23 cellular contexts compared by ENCODE assay signal in the genomic region with DNA sequence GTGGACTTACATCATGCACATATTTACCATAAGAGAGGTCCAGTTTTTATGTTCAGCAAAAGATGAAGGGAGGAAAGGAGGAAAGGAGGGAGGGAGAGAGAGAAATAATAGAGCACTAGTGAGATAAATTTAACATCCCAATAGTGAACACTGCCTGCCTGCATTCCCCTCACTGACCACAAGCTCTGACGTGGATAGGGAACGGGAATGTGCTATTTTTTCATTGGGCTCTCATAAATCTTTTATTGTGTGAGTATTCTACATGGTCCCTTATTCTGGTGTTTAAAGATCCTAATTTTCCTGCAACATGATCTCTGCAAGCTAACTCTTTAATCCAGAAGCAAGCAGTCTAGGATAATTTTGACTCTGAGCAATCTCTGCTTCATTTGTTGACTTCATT.
DNase-seq lines count a peak whose midpoint lies in the region; ATAC-seq and TF ChIP-seq lines count a peak whose summit lies in the region.
"Had no signal": no experiment of that assay in that cellular context is flagged by ENCODE, and none has a peak within 500 bp of the region (broad histone marks: within the 10 kb centered on the region; RNA-seq: fewer than 3 reads in every experiment).

No MANE protein-coding gene starts in this region.

- no peak for TF ChIP-seq POLR2A in prostate gland (IDR thresholded peaks at IDR 0.05)

- H3K36me3 ChIP-seq in prostate gland = no peaks in the 10 kb centered on the region
- peaks cover 0 to 80% (median 3%) of the 10 kb centered on the region in 3 experiments for H3K36me3 ChIP-seq in naive thymus-derived CD4-positive, alpha-beta T cell (ENCODE audit: control insufficient read depth in 2 of 3, insufficient read depth in 3 of 3, low read length in 3 of 3)

- H3K9me3 Mint-ChIP-seq in naive thymus-derived CD4-positive, alpha-beta T cell = peaks cover 0 to 1% (median 0%) of the 10 kb centered on the region in 11 donors
- H3K9me3 Mint-ChIP-seq: activated naive CD8-positive, alpha-beta T cell treated with anti-CD3 and anti-CD28 coated beads, Interleukin-2, amount 50 U/mL, for 24 hours; T-cell had no signal

- in situ Hi-C loops in SK-MEL-5 (cut with HindIII; ENCODE audit: low pct_unique_long_range_greater_than_20kb, low sequenced_read_pairs) = no loop called here

- intact Hi-C loops in prostate gland (cut with DNase I) = loop anchor here (10.0 kb wide), 1 partner anchor 210 kb away; a partner anchor contains a TSS
- intact Hi-C loops in naive thymus-derived CD4-positive, alpha-beta T cell (cut with micrococcal nuclease) = no loop called here

- no peaks in the 10 kb centered on the region for H3K27me3 Mint-ChIP-seq in naive thymus-derived CD4-positive, alpha-beta T cell
- H3K27me3 Mint-ChIP-seq: activated naive CD8-positive, alpha-beta T cell treated with anti-CD3 and anti-CD28 coated beads, Interleukin-2, amount 50 U/mL, for 24 hours; T-cell had no signal

- DNase-seq in GM04504 (ENCODE audit: low read depth) (peak; percentile 57), SK-MEL-5 (ENCODE audit: low read depth, low spot score) (peak; percentile 37), epithelial cell of esophagus (ENCODE audit: low read depth) (no peak), prostate gland (ENCODE audit: low spot score) (peak; percentile 12), C1 segment of cervical spinal cord (lab: John Stamatoyannopoulos, UW) (no peak)
- DNase-seq in naive thymus-derived CD4-positive, alpha-beta T cell = no peak
- DNase-seq: activated CD4-positive, alpha-beta T cell treated with anti-CD3 and anti-CD28 coated beads for 4 hours; activated CD8-positive, alpha-beta memory T cell treated with anti-CD3 and anti-CD28 coated beads, Interleukin-2, amount 50 U/mL, for 4 hours; activated effector memory CD4-positive, alpha-beta T cell treated with Interleukin-2 at 50 U/mL for 16 hours; activated naive CD8-positive, alpha-beta T cell treated with anti-CD3 and anti-CD28 coated beads, Interleukin-2, amount 50 U/mL, for 24 hours; AML-193; COR-L47; erythroblast; KBM-7; MV-4-11; NCI-H1694 treated with DMSO at 0.1 percent for 48 hours; SIG-M5; T-cell had no signal

- CTCF ChIA-PET in naive thymus-derived CD4-positive, alpha-beta T cell (lab: Charles Lee) = interaction anchor here (1.5 kb wide), 1 partner anchor 12 kb away, joined by 6 read pairs; no protein-coding TSS in a partner anchor

- no peak overlapping the region for H3K4me3 ChIP-seq in epithelial cell of esophagus (ENCODE audit: low read length)
- H3K4me3 ChIP-seq in prostate gland = no peak overlapping the region
- H3K4me3 ChIP-seq in naive thymus-derived CD4-positive, alpha-beta T cell (ENCODE audit: low read length) = no peak overlapping the region
- H3K4me3 ChIP-seq: gastroesophageal sphincter, upper lobe of left lung had no signal

- no peaks in the 10 kb centered on the region for H3K4me1 ChIP-seq in prostate gland (replicated peaks)
- H3K4me1 ChIP-seq in naive thymus-derived CD4-positive, alpha-beta T cell (ENCODE audit: control insufficient read depth in 2 of 2, insufficient read depth in 2 of 2, low read length in 2 of 2) = no peaks in the 10 kb centered on the region

- H3K4me1 Mint-ChIP-seq in naive thymus-derived CD4-positive, alpha-beta T cell = peaks cover 0 to 9% (median 0%) of the 10 kb centered on the region in 7 donors

- H3K9me3 ChIP-seq in prostate gland = no peaks in the 10 kb centered on the region
- H3K9me3 ChIP-seq in naive thymus-derived CD4-positive, alpha-beta T cell (ENCODE audit: control insufficient read depth in 2 of 3, low read length in 3 of 3) = no peaks in the 10 kb centered on the region
- H3K9me3 ChIP-seq: gastroesophageal sphincter, upper lobe of left lung had no signal

- ATAC-seq in HG02642 (IDR thresholded peaks at IDR 0.05; ENCODE audit: poor library complexity, unreplicated experiment) (no peak), GM21528 (IDR thresholded peaks at IDR 0.05; ENCODE audit: low FRiP score, unreplicated experiment) (no peak)
- ATAC-seq in naive thymus-derived CD4-positive, alpha-beta T cell = no peak
- ATAC-seq: activated naive CD8-positive, alpha-beta T cell treated with anti-CD3 and anti-CD28 coated beads, Interleukin-2, amount 50 U/mL, for 24 hours; gastroesophageal sphincter; left lobe of liver; T-cell had no signal

- peaks cover 14 to 61% (median 52%) of the 10 kb centered on the region in 5 donors for H3K36me3 Mint-ChIP-seq in naive thymus-derived CD4-positive, alpha-beta T cell

- H3K27ac Mint-ChIP-seq in naive thymus-derived CD4-positive, alpha-beta T cell = peak overlapping the region in 1 of 9 donors; percentile 37
- H3K27ac Mint-ChIP-seq: activated naive CD8-positive, alpha-beta T cell treated with anti-CD3 and anti-CD28 coated beads, Interleukin-2, amount 50 U/mL, for 24 hours; T-cell had no signal

- peak; percentile 9 for TF ChIP-seq CTCF in epithelial cell of esophagus (IDR thresholded peaks at IDR 0.05; ENCODE audit: insufficient read depth, low read depth, low read length, missing control alignments)
- peak in 2 of 4 experiments; percentile 37 to 56 for TF ChIP-seq CTCF in prostate gland (IDR thresholded peaks at IDR 0.05)

- no peaks in the 10 kb centered on the region for H3K27me3 ChIP-seq in prostate gland (replicated peaks; ENCODE audit: insufficient read depth)
- H3K27me3 ChIP-seq in naive thymus-derived CD4-positive, alpha-beta T cell (ENCODE audit: control insufficient read depth in 2 of 2, insufficient read depth in 2 of 2, low read length in 2 of 2) = no peaks in the 10 kb centered on the region
- H3K27me3 ChIP-seq: gastroesophageal sphincter, upper lobe of left lung had no signal

- POLR2A ChIA-PET in naive thymus-derived CD4-positive, alpha-beta T cell (lab: Charles Lee) = interaction anchor here (0.7 kb wide), 1 partner anchor 15 kb away, joined by 3 read pairs; no protein-coding TSS in a partner anchor

- peak overlapping the region in 1 of 2 donors; percentile 18 for H3K27ac ChIP-seq in prostate gland
- H3K27ac ChIP-seq in naive thymus-derived CD4-positive, alpha-beta T cell (ENCODE audit: low read depth, low read length) = no peak overlapping the region
- H3K27ac ChIP-seq: gastroesophageal sphincter had no signal

- WGBS in prostate gland = 22% methylated on average over 2 of the region's 2 CpGs

- H3K4me3 Mint-ChIP-seq in naive thymus-derived CD4-positive, alpha-beta T cell = no peak overlapping the region
- H3K4me3 Mint-ChIP-seq: activated naive CD8-positive, alpha-beta T cell treated with anti-CD3 and anti-CD28 coated beads, Interleukin-2, amount 50 U/mL, for 24 hours; T-cell had no signal

Comparison
In these comparisons a context has a peak if more than half of its experiments do, and no peak if none do; other contexts are left out.
1. DNase-seq: peak in GM04504 (single experiment), SK-MEL-5 (single experiment) and prostate gland (single experiment); none in epithelial cell of esophagus (single experiment), naive thymus-derived CD4-positive, alpha-beta T cell (0 of 9) and C1 segment of cervical spinal cord (0 of 14).